In the genomic region with DNA sequence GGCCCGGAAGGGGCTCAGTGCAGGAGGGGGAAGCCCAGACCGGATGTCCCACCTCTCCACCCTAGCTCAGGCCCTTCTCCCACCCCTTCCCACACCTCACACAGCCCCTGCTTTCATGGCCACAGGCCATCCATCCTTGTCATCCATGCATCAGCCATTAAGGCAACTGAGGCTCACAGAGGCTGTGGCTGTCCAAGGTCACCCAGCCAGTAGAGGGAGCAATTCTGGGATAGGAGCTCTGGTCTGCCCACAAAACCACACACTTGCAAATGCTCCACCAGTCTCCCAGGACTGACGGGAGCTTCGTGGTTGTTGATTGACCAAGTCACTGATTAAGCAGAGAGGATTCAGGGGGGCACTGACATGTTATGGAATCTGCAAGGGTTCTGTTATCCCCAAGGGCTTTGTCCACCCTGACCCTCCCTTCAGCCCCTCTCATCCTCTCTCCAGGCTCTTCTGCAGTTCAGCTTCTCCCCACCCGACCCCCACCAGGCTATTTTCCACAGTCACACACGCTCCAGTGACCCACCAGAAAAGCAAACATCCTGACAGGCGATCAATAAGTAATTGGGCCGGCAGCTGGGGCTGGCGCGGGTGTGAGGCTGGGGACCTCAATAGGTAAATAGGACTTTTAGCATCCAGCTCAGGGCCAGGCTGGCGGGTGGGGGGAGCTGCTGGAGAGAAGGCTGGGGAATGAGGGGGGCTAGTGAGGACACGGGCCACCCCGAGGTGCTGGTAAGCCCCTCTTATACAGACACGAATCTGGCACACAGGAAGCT, we compare ENCODE assay signal across 10 cellular contexts. TPM values are rescaled to one million over a fixed set of nuclear protein-coding genes. Genes with fewer than 3 reads are reported as not detected.
DNase-seq lines count a peak whose midpoint lies in the region; ATAC-seq, FAIRE-seq and TF ChIP-seq lines count a peak whose summit lies in the region.
"Had no signal": no experiment of that assay in that cellular context is flagged by ENCODE, and none has a peak within 500 bp of the region (broad histone marks: within the 10 kb centered on the region; RNA-seq: fewer than 3 reads in every experiment).

No MANE protein-coding gene starts in this region.

- TF ChIP-seq CTCF in GM12878 (IDR thresholded peaks at IDR 0.05 in 2 of 3, conservative IDR thresholded peaks at IDR 0.05 in 1 of 3; ENCODE audit: control insufficient read depth in 2 of 3, extremely low read depth in 1 of 3, insufficient read depth in 1 of 3, low read depth in 3 of 3, low read length in 3 of 3) (peak; percentile 23 to 43 (median 36); a peak in 4 of 6 replicates), nephron progenitor cell (IDR thresholded peaks at IDR 0.05) (peak; percentile 16)

- no peak overlapping the region for H3K9ac ChIP-seq in GM12878 (ENCODE audit: control insufficient read depth, insufficient read depth, low read length)

- no peaks in the 10 kb centered on the region for H3K79me2 ChIP-seq in GM12878 (ENCODE audit: control insufficient read depth, insufficient read depth, low read length)

- H2AFZ ChIP-seq in GM12878 (ENCODE audit: control insufficient read depth, low read depth, low read length), result no peak overlapping the region

- no peak overlapping the region for H3K4me3 ChIP-seq in GM12878

- DNase-seq in DMS 273 (lab: John Stamatoyannopoulos, UW; ENCODE audit: unreplicated experiment), result peak; percentile 50
- DNase-seq in DMS 273 treated with DMSO at 0.1 percent for 48 hours (lab: John Stamatoyannopoulos, UW), result no peak
- peak; percentile 9 to 17 for DNase-seq in Kasumi-1 (lab: John Stamatoyannopoulos, UW)
- no peak for DNase-seq in GM12878 (ENCODE audit: low read depth, low spot score)
- no peak for DNase-seq in nephron progenitor cell
- DNase-seq in NCI-H524 treated with DMSO at 0.1 percent for 48 hours (lab: John Stamatoyannopoulos, UW), result no peak
- DNase-seq: NCI-H2107 had no signal

- no peak for FAIRE-seq in GM12878 (lab: Jason Lieb, UNC)
- FAIRE-seq: A204.1 had no signal

- no peak for TF ChIP-seq EP300 in GM12878 (IDR thresholded peaks at IDR 0.05; ENCODE audit: borderline replicate concordance in 1 of 2, control insufficient read depth in 1 of 2, low read depth in 2 of 2, low read length in 2 of 2)

- H3K36me3 ChIP-seq in GM12878 (ENCODE audit: control insufficient read depth in 2 of 2, insufficient read depth in 2 of 2, low read length in 1 of 2), result no peaks in the 10 kb centered on the region

- TF ChIP-seq POLR2A in GM12878 (IDR thresholded peaks at IDR 0.05; ENCODE audit: low read depth, low read length), result no peak

- no peaks in the 10 kb centered on the region for H3K4me1 ChIP-seq in GM12878 (ENCODE audit: control insufficient read depth, insufficient read depth, low read length)

- no TSS peak for BruUV-seq in GM12878 (replicated peaks; lab: Mats Ljungman, UMichigan)

- no peak overlapping the region for H3K4me2 ChIP-seq in GM12878 (ENCODE audit: control insufficient read depth, insufficient read depth)

- POLR2A ChIA-PET in GM12878 (lab: Charles Lee), result no interaction called here

- no peaks in the 10 kb centered on the region for H3K9me3 Mint-ChIP-seq in nephron progenitor cell

- TF ChIP-seq RAD21 in GM12878 (IDR thresholded peaks at IDR 0.05; ENCODE audit: insufficient read depth, low read depth, low read length), result no peak

- no peak overlapping the region for H3K27ac ChIP-seq in GM12878 (ENCODE audit: control insufficient read depth, insufficient read depth)

- WGBS in GM12878 (ENCODE audit: insufficient coverage, insufficient replicate concordance, low lambda C conversion rate, missing lambda C conversion rate), result 25% methylated on average over 14 of the region's 14 CpGs

- CTCF ChIA-PET in GM12878 (lab: Yijun Ruan, JAX), result interaction anchor here (0.5 to 2.4 kb wide), 17 partner anchors 9 to 499 kb away, joined by 3 to 17 read pairs (median 3); a partner anchor contains a TSS

- no peaks in the 10 kb centered on the region for H4K20me1 ChIP-seq in GM12878 (ENCODE audit: control insufficient read depth, insufficient read depth)

- no peaks in the 10 kb centered on the region; a peak in 1 of 4 replicates for H3K27me3 ChIP-seq in GM12878 (replicated peaks in 1 of 2; ENCODE audit: control insufficient read depth in 2 of 2, insufficient read depth in 2 of 2, low read length in 1 of 2)

- H3K9me3 ChIP-seq in GM12878 (replicated peaks; ENCODE audit: control insufficient read depth, insufficient read depth, low read length), result no peaks in the 10 kb centered on the region

- in situ Hi-C loops in GM12878 (cut with MboI), result no loop called here

- ATAC-seq in GM12878 (no peak; the same call in 2 of the 3 replicates), HG02588 (IDR thresholded peaks at IDR 0.05; ENCODE audit: unreplicated experiment) (no peak), HG02678 (IDR thresholded peaks at IDR 0.05; ENCODE audit: unreplicated experiment) (no peak)

- peaks cover 4% of the 10 kb centered on the region for H3K27me3 Mint-ChIP-seq in nephron progenitor cell (ENCODE audit: low read depth, poor library complexity)

- SMC1A ChIA-PET in GM12878 (lab: Charles Lee; ENCODE audit: uncharacterized antibody, unreplicated experiment), result interaction anchor here (1.1 kb wide), 1 partner anchor 18 kb away, joined by 4 read pairs; no protein-coding TSS in a partner anchor

- no peak overlapping the region for H3K27ac Mint-ChIP-seq in nephron progenitor cell

- intact Hi-C loops in GM12878 (cut with micrococcal nuclease; ENCODE audit: unreplicated experiment), result no loop called here

- RAD21 ChIA-PET in GM12878 (lab: Charles Lee; ENCODE audit: unreplicated experiment), result no interaction called here

- H3K4me1 Mint-ChIP-seq in nephron progenitor cell, result peaks cover 50% of the 10 kb centered on the region

- no peak overlapping the region for H3K4me3 Mint-ChIP-seq in nephron progenitor cell

- H3K36me3 Mint-ChIP-seq in nephron progenitor cell (ENCODE audit: low read depth), result peaks cover 20% of the 10 kb centered on the region

TF ChIP-seq in GM12878, 131 proteins besides CTCF, POLR2A, EP300 and RAD21:
- peak; percentile 48 for TF ChIP-seq RUNX3 (IDR thresholded peaks at IDR 0.05; ENCODE audit: low read length)
- no peak for TF ChIP-seq SMAD5 (IDR thresholded peaks at IDR 0.05; ENCODE audit: low read depth)

RNA-seq across cellular contexts. Expression of a gene that starts 15.0 kb away (rescaled TPM):
- 0.81 and 0.84 TPM in 2 replicates for total RNA-seq in GM12878 (2013; cell fraction: nucleolus; rRNA removed)
- total RNA-seq in GM12878 (2014; rRNA removed) (0.27 TPM in 1 of 2 replicates, not detected in the other), GM12878 (2014; rRNA removed; fragmentation: Illumina TruSeq; extraction: Trizol) (not detected in 2 replicates), GM12878 (2021) (0.64 TPM in 1 of 2 replicates, not detected in the other)
- polyA plus RNA-seq in GM12878 (2011; ENCODE audit: low read depth), result 0.16 TPM
- polyA plus RNA-seq in GM12878 (2011; rRNA removed) (0.61 and 3.9 TPM in 2 replicates), GM12878 (2014; fragmentation: Illumina TruSeq; extraction: Trizol) (0.15 TPM in 1 of 2 replicates, not detected in the other), GM12878 (2014; fragmentation: Nextera tagmentation; extraction: Ambion mirVana) (not detected), GM12878 (2014; rRNA removed) (0.04 and 0.05 TPM in 2 replicates), GM12878 (2016; fragmentation: Nextera tagmentation; extraction: Ambion mirVana) (under 1 TPM in 1 of 2 experiments, not detected in 1; 0.19 TPM)
- 1.8 and 2.9 TPM in 2 replicates for polyA plus RNA-seq in GM12878 (2011; cell fraction: cytosol; rRNA removed)
- polyA plus RNA-seq in GM12878 (2011; cell fraction: nucleus; rRNA removed), result 3.1 and 4.0 TPM in 2 replicates
- 0.42 and 0.46 TPM in 2 replicates for polyA plus RNA-seq in GM12878 (2012)
- polyA minus RNA-seq in GM12878 (2011; rRNA and poly(A)+ RNA removed), result 1.7 and 4.4 TPM in 2 replicates
- polyA minus RNA-seq in GM12878 (2011; cell fraction: cytosol; rRNA and poly(A)+ RNA removed), result 2.0 and 3.1 TPM in 2 replicates
- 0.38 and 1.6 TPM in 2 replicates for polyA minus RNA-seq in GM12878 (2011; cell fraction: nucleus; rRNA and poly(A)+ RNA removed)

Comparison
In these comparisons a context has a peak if more than half of its experiments do, and no peak if none do; other contexts are left out.
1. DNase-seq: peak in DMS 273 (single experiment) and Kasumi-1 (2 of 2); none in DMS 273 treated with DMSO at 0.1 percent for 48 hours (single experiment), GM12878 (single experiment), nephron progenitor cell (single experiment) and NCI-H524 treated with DMSO at 0.1 percent for 48 hours (single experiment).